Comparison of ENCODE assay signal across 13 cellular contexts in genomic region chr19:8387688-8388611, GRCh38. TPM values are rescaled to one million over a fixed set of nuclear protein-coding genes. Genes with fewer than 3 reads are reported as not detected.
DNase-seq lines count a peak whose midpoint lies in the region; TF ChIP-seq lines count a peak whose summit lies in the region.
"Had no signal": no experiment of that assay in that cellular context is flagged by ENCODE, and none has a peak within 500 bp of the region (broad histone marks: within the 10 kb centered on the region; RNA-seq: fewer than 3 reads in every experiment).

No MANE protein-coding gene starts in this region.

- H3K9me3 Mint-ChIP-seq in MCF 10A (ENCODE audit: unreplicated experiment): no peaks in the 10 kb centered on the region
- H3K9me3 Mint-ChIP-seq: stimulated activated effector memory CD8-positive, alpha-beta T cell treated with anti-CD3 and anti-CD28 coated beads, Interleukin-12 subunit alpha, Interleukin-12 subunit beta, amount 100 ng/mL, for 72 hours had no signal

- peaks cover 28% of the 10 kb centered on the region for H3F3A ChIP-seq in PC-9 (ENCODE audit: insufficient read depth, low read depth)

- 43% methylated on average over 16 of the region's 16 CpGs for WGBS in liver

- H3K4me3 ChIP-seq in breast epithelium (no peak overlapping the region), PC-9 (no peak overlapping the region; the same call in 1 of the 2 replicates), liver (ENCODE audit: low read depth in 1 of 3, low read length in 3 of 3) (peak overlapping the region in 1 of 3 donors; percentile 56), vagina (no peak overlapping the region)

- DNase-seq in MCF 10A (ENCODE audit: unreplicated experiment) (no peak), breast epithelium (ENCODE audit: low spot score in 2 of 2) (no peak), PC-9 (peak in 1 of 2 experiments; percentile 76), hypothalamus (lab: John Stamatoyannopoulos, UW) (no peak), SIG-M5 (lab: John Stamatoyannopoulos, UW) (no peak), vagina (ENCODE audit: extremely low spot score in 2 of 2) (no peak), medulla oblongata (ENCODE audit: extremely low spot score) (no peak)
- DNase-seq: effector CD4-positive, alpha-beta T cell; foreskin keratinocyte; NCI-H345; stimulated activated CD4-positive, alpha-beta T cell treated with anti-CD3 and anti-CD28 coated beads, Interleukin-2, amount 100 ng/mL, for 48 hours had no signal

- TF ChIP-seq POLR2A in breast epithelium (IDR thresholded peaks at IDR 0.05) (no peak), vagina (IDR thresholded peaks at IDR 0.05) (no peak)

- H3K9me2 ChIP-seq in PC-9 (ENCODE audit: insufficient read depth): no peaks in the 10 kb centered on the region

- no peaks in the 10 kb centered on the region for H3K27me3 Mint-ChIP-seq in MCF 10A (ENCODE audit: insufficient read depth, unreplicated experiment)

- H3K9me3 ChIP-seq in breast epithelium: no peaks in the 10 kb centered on the region
- no peaks in the 10 kb centered on the region; the same call in 1 of the 2 replicates for H3K9me3 ChIP-seq in PC-9 (ENCODE audit: insufficient read depth, low read depth)
- H3K9me3 ChIP-seq in liver (ENCODE audit: control insufficient read depth in 4 of 4, low read length in 3 of 4): no peaks in the 10 kb centered on the region
- H3K9me3 ChIP-seq in vagina: no peaks in the 10 kb centered on the region

- peaks cover 46% of the 10 kb centered on the region for H3K79me2 ChIP-seq in PC-9 (ENCODE audit: low read depth)

- H3K4me1 Mint-ChIP-seq in MCF 10A (ENCODE audit: insufficient read depth, unreplicated experiment): peaks cover 2% of the 10 kb centered on the region

- peaks cover 20% of the 10 kb centered on the region for H4K20me1 ChIP-seq in PC-9 (ENCODE audit: insufficient read depth)

- H3K27ac Mint-ChIP-seq in MCF 10A (ENCODE audit: low read depth, unreplicated experiment): no peak overlapping the region
- H3K27ac Mint-ChIP-seq: stimulated activated effector memory CD8-positive, alpha-beta T cell treated with anti-CD3 and anti-CD28 coated beads, Interleukin-12 subunit alpha, Interleukin-12 subunit beta, amount 100 ng/mL, for 72 hours had no signal

- CTCF ChIA-PET in MCF 10A (lab: Yijun Ruan, JAX) (interaction anchor here (0.6 to 1.2 kb wide), 4 partner anchors 9 to 850 kb away, joined by 3 to 4 read pairs (median 3); no protein-coding TSS in a partner anchor), PC-9 (lab: Charles Lee) (no interaction called here)

- H3K36me3 ChIP-seq in breast epithelium (no peaks in the 10 kb centered on the region), PC-9 (ENCODE audit: low read depth) (no peaks in the 10 kb centered on the region), liver (ENCODE audit: control insufficient read depth in 4 of 4, insufficient read depth in 3 of 4, low read depth in 1 of 4, low read length in 3 of 4) (peaks cover 0 to 3% (median 0%) of the 10 kb centered on the region in 4 donors), vagina (no peaks in the 10 kb centered on the region)

- peak overlapping the region; percentile 79 for H3K4me2 ChIP-seq in PC-9

- H3K36me3 Mint-ChIP-seq in MCF 10A (ENCODE audit: insufficient read depth, unreplicated experiment): peaks cover 11% of the 10 kb centered on the region

- H2AFZ ChIP-seq in PC-9: no peak overlapping the region

- no peak overlapping the region for H3K4me3 Mint-ChIP-seq in MCF 10A (ENCODE audit: unreplicated experiment)

- peak; percentile 24 to 44 for TF ChIP-seq RAD21 in liver (IDR thresholded peaks at IDR 0.05)

- H3K4me1 ChIP-seq in breast epithelium (peaks cover 0 to 15% of the 10 kb centered on the region in 2 donors), PC-9 (replicated peaks; ENCODE audit: insufficient read depth) (peaks cover 51% of the 10 kb centered on the region), liver (ENCODE audit: control insufficient read depth in 4 of 4, insufficient read depth in 4 of 4, low read length in 3 of 4) (peaks cover 11 to 29% (median 21%) of the 10 kb centered on the region in 4 donors), vagina (peaks cover 32% of the 10 kb centered on the region)
- H3K4me1 ChIP-seq: foreskin keratinocyte had no signal

- H3K27me3 ChIP-seq in breast epithelium (no peaks in the 10 kb centered on the region), PC-9 (ENCODE audit: insufficient read depth, low read depth) (no peaks in the 10 kb centered on the region), liver (ENCODE audit: control insufficient read depth in 4 of 4, insufficient read depth in 4 of 4, low read length in 3 of 4) (no peaks in the 10 kb centered on the region), vagina (no peaks in the 10 kb centered on the region)
- H3K27me3 ChIP-seq: foreskin keratinocyte had no signal

- intact Hi-C loops in MCF 10A (cut with micrococcal nuclease): no loop called here
- intact Hi-C loops in breast epithelium (cut with DNase I; ENCODE audit: low total_unique reads): no loop called here
- intact Hi-C loops in PC-9 (cut with micrococcal nuclease; ENCODE audit: unreplicated experiment): no loop called here
- intact Hi-C loops in vagina (cut with DNase I): no loop called here

- TSS peak; percentile 6 for BruUV-seq in MCF 10A (replicated peaks; lab: Mats Ljungman, UMichigan)
- BruUV-seq in PC-9 (replicated peaks; lab: Mats Ljungman, UMichigan): no TSS peak

- POLR2A ChIA-PET in MCF 10A (lab: Yijun Ruan, JAX): interaction anchor here (0.7 to 1.2 kb wide), 2 partner anchors 28 to 67 kb away, joined by 3 to 4 read pairs; partner anchors contain the start of genes NDUFA7 and RPS28
- POLR2A ChIA-PET in PC-9 (lab: Charles Lee; ENCODE audit: unreplicated experiment): interaction anchor here (0.6 kb wide), 1 partner anchor 205 kb away, joined by 4 read pairs; no protein-coding TSS in a partner anchor

- TF ChIP-seq CTCF in MCF 10A (IDR thresholded peaks at IDR 0.05; ENCODE audit: unreplicated experiment) (no peak), breast epithelium (IDR thresholded peaks at IDR 0.05) (no peak), PC-9 (conservative IDR thresholded peaks at IDR 0.05) (no peak), liver (IDR thresholded peaks at IDR 0.05; ENCODE audit: low read depth, low read length, missing input control) (no peak), vagina (IDR thresholded peaks at IDR 0.05) (no peak)

- H3K27ac ChIP-seq in breast epithelium (peak overlapping the region in 1 of 2 donors; percentile 100), PC-9 (no peak overlapping the region), liver (ENCODE audit: low read depth in 1 of 2, low read length in 2 of 2) (peak overlapping the region; percentile 95 to 100), vagina (no peak overlapping the region)
- H3K27ac ChIP-seq: foreskin keratinocyte had no signal

- peak overlapping the region in 1 of 2 donors; percentile 80 for H3K9ac ChIP-seq in liver (ENCODE audit: low read depth in 1 of 2, low read length in 2 of 2)

TF ChIP-seq in liver, 16 proteins besides CTCF, POLR2A, EP300 and RAD21 (continues in another document):
- TF ChIP-seq HNF4A (conservative IDR thresholded peaks at IDR 0.05) (peak; percentile 47 to 82), FOXA1 (IDR thresholded peaks at IDR 0.05) (peak; percentile 88), RXRA (IDR thresholded peaks at IDR 0.05) (peak; percentile 64 to 93), REST (IDR thresholded peaks at IDR 0.05) (peak; percentile 72), TAF1 (conservative IDR thresholded peaks at IDR 0.05) (peak; percentile 58)

RNA-seq across cellular contexts. Expression of gene RAB11B, which starts 2.2 kb away (rescaled TPM):
- total RNA-seq in MCF 10A (2022): 67.2 and 73.3 TPM in 2 replicates
- 10 to 100 TPM; 39.5 to 57.7 (median 41.3) TPM for total RNA-seq in breast epithelium
- total RNA-seq in PC-9 (2021): 119 and 126 TPM in 2 replicates
- 10 to 100 TPM; 31.9 to 91.2 TPM for total RNA-seq in liver
- polyA plus RNA-seq in liver: 10 to 100 TPM; 27.3 to 58.1 TPM
- 88.1 TPM for total RNA-seq in vagina

RNA-seq across cellular contexts. Expression of gene ANGPTL4, which starts 24.0 kb away (rescaled TPM):
- total RNA-seq in MCF 10A (2022): 12.6 and 32.8 TPM in 2 replicates
- total RNA-seq in breast epithelium: 100 to 1,000 TPM in 2 of 3 donors, 10 to 100 TPM in 1; 90.9 to 186 (median 118) TPM
- total RNA-seq in PC-9 (2021): 0.30 TPM in 1 of 2 replicates, not detected in the other
- total RNA-seq in liver: 100 to 1,000 TPM in 1 of 2 donors, under 1 TPM in 1; 0.65 to 144 TPM
- 100 to 1,000 TPM in 1 of 2 donors, 10 to 100 TPM in 1; 25.2 to 118 TPM for polyA plus RNA-seq in liver
- 92.8 TPM for total RNA-seq in vagina

RNA-seq across cellular contexts. Expression of gene MARCHF2, which starts 25.2 kb away (rescaled TPM):
- total RNA-seq in MCF 10A (2022) (8.3 and 11.5 TPM in 2 replicates), breast epithelium (100 to 1,000 TPM; 126 to 224 (median 132) TPM), PC-9 (2021) (16.6 and 25.2 TPM in 2 replicates), liver (10 to 100 TPM; 78.6 to 89.5 TPM), vagina (146 TPM)
- polyA plus RNA-seq in liver: 10 to 100 TPM; 21.6 to 39.1 TPM

RNA-seq across cellular contexts. Expression of gene KANK3, which starts 44.9 kb away (rescaled TPM):
- total RNA-seq in MCF 10A (2022) (0.79 and 1.2 TPM in 2 replicates), breast epithelium (10 to 100 TPM in 1 of 3 donors, 1 to 10 TPM in 2; 5.6 to 26.2 (median 7.8) TPM), PC-9 (2021) (0.37 and 1.6 TPM in 2 replicates), liver (1 to 10 TPM; 3.3 to 4.5 TPM), vagina (20.9 TPM)
- 1 to 10 TPM in 1 of 2 donors, under 1 TPM in 1; 0.44 to 3.6 TPM for polyA plus RNA-seq in liver

RNA-seq across cellular contexts. Expression of gene HNRNPM, which starts 56.8 kb away (rescaled TPM):
- total RNA-seq in MCF 10A (2022): 149 and 161 TPM in 2 replicates
- 100 to 1,000 TPM in 2 of 3 donors, 10 to 100 TPM in 1; 84.8 to 153 (median 116) TPM for total RNA-seq in breast epithelium
- 220 and 239 TPM in 2 replicates for total RNA-seq in PC-9 (2021)
- 10 to 100 TPM; 66.3 to 75.1 TPM for total RNA-seq in liver
- 10 to 100 TPM; 39.4 to 86.9 TPM for polyA plus RNA-seq in liver
- total RNA-seq in vagina: 140 TPM

Comparison
In these comparisons a context has a peak if more than half of its experiments do, and no peak if none do; other contexts are left out.
1. H3K27ac ChIP-seq: peak in liver (2 of 2); none in PC-9 (single experiment) and vagina (single experiment).